In genomic region chr21:22597660-22598255, GRCh38 we compare ENCODE assay signal across 30 cellular contexts.
"Had no signal": no experiment of that assay in that cellular context is flagged by ENCODE, and none has a peak within 500 bp of the region (broad histone marks: within the 10 kb centered on the region; RNA-seq: fewer than 3 reads in every experiment).

No MANE protein-coding gene starts in this region.

- H3K4me3 ChIP-seq: PC-9, SJCRH30, SK-N-MC had no signal

- FAIRE-seq: RCC 7860 had no signal

- H3K27me3 ChIP-seq: brain microvascular endothelial cell, SJCRH30 had no signal

- H3K9me3 ChIP-seq: SJCRH30 had no signal

- H3K27ac ChIP-seq: brain microvascular endothelial cell, PC-9, RWPE1, SJCRH30, SK-N-MC, WERI-Rb-1 had no signal

- H3K4me1 ChIP-seq: SJCRH30 had no signal

- DNase-seq: activated CD4-positive, alpha-beta memory T cell treated with anti-CD3 and anti-CD28 coated beads, Interleukin-2, amount 10 ng/mL, durations not matched to agents 7 days and 5 days; activated CD4-positive, alpha-beta T cell treated with anti-CD3 and anti-CD28 coated beads for 1 hour; activated CD4-positive, alpha-beta T cell treated with anti-CD3 and anti-CD28 coated beads for 48 hours; activated CD4-positive, CD25-positive, alpha-beta regulatory T cell; activated CD8-positive, alpha-beta memory T cell treated with anti-CD3 and anti-CD28 coated beads for 24 hours; activated CD8-positive, alpha-beta memory T cell treated with anti-CD3 and anti-CD28 coated beads, Interleukin-2, amount 10 ng/mL, durations not matched to agents 7 days and 5 days; activated CD8-positive, alpha-beta memory T cell treated with anti-CD3 and anti-CD28 coated beads, Interleukin-2, amount 50 U/mL, for 48 hours; activated effector memory CD4-positive, alpha-beta T cell treated with Interleukin-2 at 50 U/mL for 16 hours; activated naive CD4-positive, alpha-beta T cell treated with anti-CD3 and anti-CD28 coated beads, Interleukin-2, amount 10 ng/mL, durations not matched to agents 7 days and 5 days; activated naive CD8-positive, alpha-beta T cell treated with anti-CD3 and anti-CD28 coated beads, Interleukin-2, amount 50 U/mL, for 24 hours; activated T-cell treated with anti-CD3 and anti-CD28 coated beads, Interleukin-2, amount 50 U/mL, for 48 hours; anterior cingulate cortex; brain microvascular endothelial cell; Karpas-422; KBM-7; NCI-H1105; NCI-H1417 treated with DMSO at 0.1 percent for 48 hours; NCI-H187 treated with DMSO at 0.1 percent for 48 hours; NCI-H2081; NCI-H510A; NCI-H526; NCI-H748 treated with DMSO at 0.1 percent for 48 hours; PC-9; SHP77; SJCRH30; T1000; WERI-Rb-1 had no signal

- H3K36me3 ChIP-seq: brain microvascular endothelial cell, SJCRH30, WERI-Rb-1 had no signal

- ATAC-seq: activated CD8-positive, alpha-beta memory T cell treated with anti-CD3 and anti-CD28 coated beads, Interleukin-2, amount 10 ng/mL, durations not matched to agents 7 days and 5 days; activated naive CD8-positive, alpha-beta T cell treated with anti-CD3 and anti-CD28 coated beads, Interleukin-2, amount 50 U/mL, for 24 hours had no signal
